ENCODE assay signal across 32 cellular contexts in genomic region chr2:126884861-126885481, GRCh38. TPM values are rescaled to one million over a fixed set of nuclear protein-coding genes. Genes with fewer than 3 reads are reported as not detected.
"Had no signal": no experiment of that assay in that cellular context is flagged by ENCODE, and none has a peak within 500 bp of the region (broad histone marks: within the 10 kb centered on the region; RNA-seq: fewer than 3 reads in every experiment).

No MANE protein-coding gene starts in this region.

- H3K27me3 Mint-ChIP-seq: activated CD4-positive, alpha-beta T cell treated with anti-CD3 and anti-CD28 coated beads, Interleukin-2, amount 10 ng/mL, durations not matched to agents 7 days and 5 days had no signal

- H3K4me3 ChIP-seq: MG63, SJSA1 had no signal

- DNase-seq: activated CD4-positive, alpha-beta T cell treated with anti-CD3 and anti-CD28 coated beads for 36 hours; activated CD4-positive, alpha-beta T cell treated with anti-CD3 and anti-CD28 coated beads, Interleukin-2, amount 10 ng/mL, durations not matched to agents 7 days and 5 days; activated CD4-positive, alpha-beta T cell treated with anti-CD3 and anti-CD28 coated beads, Interleukin-2, amount 50 U/mL, for 48 hours; activated CD8-positive, alpha-beta T cell treated with anti-CD3 and anti-CD28 coated beads, Interleukin-2, amount 10 ng/mL, durations not matched to agents 7 days and 5 days; activated gamma-delta T cell; activated naive CD4-positive, alpha-beta T cell treated with Interleukin-2 at 50 U/mL for 16 hours; activated T-cell treated with anti-CD3 and anti-CD28 coated beads, Interleukin-2, amount 50 U/mL, for 24 hours; brain microvascular endothelial cell; Kasumi-1; KG1; MG63; NCI-H1048; NCI-H1105 treated with DMSO at 0.1 percent for 48 hours; NCI-H1436; NCI-H1694; NCI-H1930; NCI-H2081 treated with DMSO at 0.1 percent for 48 hours; NCI-H345; NCI-H524 treated with DMSO at 0.1 percent for 48 hours; RPMI8226; SHP77 treated with DMSO at 0.1 percent for 48 hours; SK-N-SH had no signal

- H3K36me3 ChIP-seq: adrenal gland, brain microvascular endothelial cell, MG63, SJSA1 had no signal

- H3K27ac Mint-ChIP-seq: activated CD4-positive, alpha-beta T cell treated with anti-CD3 and anti-CD28 coated beads for 36 hours; activated CD4-positive, alpha-beta T cell treated with anti-CD3 and anti-CD28 coated beads, Interleukin-2, amount 10 ng/mL, durations not matched to agents 7 days and 5 days; activated CD8-positive, alpha-beta T cell treated with anti-CD3 and anti-CD28 coated beads, Interleukin-2, amount 10 ng/mL, durations not matched to agents 7 days and 5 days; activated naive CD4-positive, alpha-beta T cell treated with anti-CD3 and anti-CD28 coated beads, Interleukin-2, amount 50 U/mL, for 72 hours; activated T-cell treated with anti-CD3 and anti-CD28 coated beads, Interleukin-2, amount 50 U/mL, for 24 hours; activated T-helper 2 cell treated with anti-CD3 and anti-CD28 coated beads, Interferon-gamma antibody, Interleukin-2, Interleukin-4, amounts not matched to agents 10 μg/mL and 5 μg/mL and 100 μg/mL, durations not matched to agents 14 hours and 24 hours and 36 hours; T-helper 1 cell treated with Interleukin-12 subunit alpha and Interleukin-12 subunit beta and Interleukin-4 antibody, amounts not matched to agents 30 μg/mL and 1 μg/mL, for 36 hours; T-helper 2 cell treated with Interferon-gamma antibody and Interleukin-4, amounts not matched to agents 5 μg/mL and 100 μg/mL, for 36 hours had no signal

- H3K4me3 Mint-ChIP-seq: activated CD4-positive, alpha-beta T cell treated with anti-CD3 and anti-CD28 coated beads for 36 hours; activated CD4-positive, alpha-beta T cell treated with anti-CD3 and anti-CD28 coated beads, Interleukin-2, amount 10 ng/mL, durations not matched to agents 7 days and 5 days; activated CD8-positive, alpha-beta T cell treated with anti-CD3 and anti-CD28 coated beads, Interleukin-2, amount 10 ng/mL, durations not matched to agents 7 days and 5 days; activated T-cell treated with anti-CD3 and anti-CD28 coated beads, Interleukin-2, amount 50 U/mL, for 24 hours; central memory CD8-positive, alpha-beta T cell; T-helper 1 cell treated with Interleukin-12 subunit alpha and Interleukin-12 subunit beta and Interleukin-4 antibody, amounts not matched to agents 30 μg/mL and 1 μg/mL, for 36 hours; T-helper 2 cell treated with Interferon-gamma antibody and Interleukin-4, amounts not matched to agents 5 μg/mL and 100 μg/mL, for 36 hours had no signal

- H3K9me3 ChIP-seq: adrenal gland, MG63, SJSA1, SK-N-SH had no signal

- H3K9ac ChIP-seq: SK-N-SH had no signal

- FAIRE-seq: TTC549 had no signal

- H3K4me2 ChIP-seq: SK-N-SH had no signal

- H3K27me3 ChIP-seq: adrenal gland, brain microvascular endothelial cell, MG63 had no signal

- H3K27ac ChIP-seq: adrenal gland, brain microvascular endothelial cell, SJSA1 had no signal

- H3K36me3 Mint-ChIP-seq: activated naive CD4-positive, alpha-beta T cell treated with anti-CD3 and anti-CD28 coated beads, Interleukin-2, amount 50 U/mL, for 72 hours had no signal

- H3K9me3 Mint-ChIP-seq: activated CD4-positive, alpha-beta T cell treated with anti-CD3 and anti-CD28 coated beads, Interleukin-2, amount 10 ng/mL, durations not matched to agents 7 days and 5 days; activated naive CD4-positive, alpha-beta T cell treated with anti-CD3 and anti-CD28 coated beads, Interleukin-2, amount 50 U/mL, for 72 hours; activated T-cell treated with anti-CD3 and anti-CD28 coated beads, Interleukin-2, amount 50 U/mL, for 24 hours; activated T-helper 2 cell treated with anti-CD3 and anti-CD28 coated beads, Interferon-gamma antibody, Interleukin-2, Interleukin-4, amounts not matched to agents 10 μg/mL and 5 μg/mL and 100 μg/mL, durations not matched to agents 14 hours and 24 hours and 36 hours; central memory CD8-positive, alpha-beta T cell; T-helper 1 cell treated with Interleukin-12 subunit alpha and Interleukin-12 subunit beta and Interleukin-4 antibody, amounts not matched to agents 30 μg/mL and 1 μg/mL, for 36 hours; T-helper 2 cell treated with Interferon-gamma antibody and Interleukin-4, amounts not matched to agents 5 μg/mL and 100 μg/mL, for 36 hours had no signal

- H3K4me1 ChIP-seq: adrenal gland had no signal

RNA-seq across cellular contexts. Expression of gene TEX51, which starts 13.7 kb away (rescaled TPM):
- total RNA-seq: activated CD4-positive, alpha-beta T cell treated with anti-CD3 and anti-CD28 coated beads for 36 hours; activated CD4-positive, alpha-beta T cell treated with anti-CD3 and anti-CD28 coated beads, Interleukin-2, amount 10 ng/mL, durations not matched to agents 7 days and 5 days; activated CD8-positive, alpha-beta T cell treated with anti-CD3 and anti-CD28 coated beads, Interleukin-2, amount 10 ng/mL, durations not matched to agents 7 days and 5 days; activated naive CD4-positive, alpha-beta T cell treated with anti-CD3 and anti-CD28 coated beads, Interleukin-2, amount 50 U/mL, for 72 hours; activated T-helper 2 cell treated with anti-CD3 and anti-CD28 coated beads, Interferon-gamma antibody, Interleukin-2, Interleukin-4, amounts not matched to agents 10 μg/mL and 5 μg/mL and 100 μg/mL, durations not matched to agents 14 hours and 24 hours and 36 hours; adrenal gland; aorta; NCI-H460; SJSA1 had no signal
- polyA plus RNA-seq: adrenal gland, aorta, SK-N-SH had no signal
